Comparison of ENCODE assay signal across 24 cellular contexts in genomic region chr19:2195361-2195760, GRCh38. TPM values are rescaled to one million over a fixed set of nuclear protein-coding genes. Genes with fewer than 3 reads are reported as not detected.
DNase-seq lines count a peak whose midpoint lies in the region; ATAC-seq, FAIRE-seq and TF ChIP-seq lines count a peak whose summit lies in the region.
"Had no signal": no experiment of that assay in that cellular context is flagged by ENCODE, and none has a peak within 500 bp of the region (broad histone marks: within the 10 kb centered on the region; RNA-seq: fewer than 3 reads in every experiment).

No MANE protein-coding gene starts in this region.

- peak overlapping the region; percentile 29 for H3K27ac Mint-ChIP-seq in nephron progenitor cell
- peak overlapping the region; percentile 81 for H3K27ac Mint-ChIP-seq in stimulated activated naive B cell treated with anti-CD40 and anti-IgM and Interleukin-4, amounts not matched to agents 10 μg/mL and 1 μg/mL and 100 μg/mL, for 72 hours
- H3K27ac Mint-ChIP-seq: B cell; CD8-positive, alpha-beta T cell had no signal

- DNase-seq in GM12891 (ENCODE audit: insufficient read length, low spot score) (no peak), WERI-Rb-1 (peak; percentile 25), nephron progenitor cell (no peak), NCI-H510A (lab: John Stamatoyannopoulos, UW) (no peak)
- no peak for DNase-seq in stimulated activated naive B cell treated with anti-CD40 and anti-IgM and Interleukin-4, amounts not matched to agents 10 μg/mL and 1 μg/mL and 100 μg/mL, for 72 hours
- no peak for DNase-seq in NK-92 treated with Interleukin-12 subunit alpha and Interleukin-12 subunit beta, amount 100 ng/mL, for 24 hours (lab: John Stamatoyannopoulos, UW)
- DNase-seq: Caco-2; CD4-positive, CD25-positive, alpha-beta regulatory T cell; CD8-positive, alpha-beta T cell; DMS153; DND-41; GM23248; H7; HCEC 1CT had no signal

- H3K36me3 Mint-ChIP-seq in nephron progenitor cell (ENCODE audit: low read depth) = peaks cover 28% of the 10 kb centered on the region
- peaks cover 56 to 58% of the 10 kb centered on the region in 2 donors for H3K36me3 Mint-ChIP-seq in stimulated activated naive B cell treated with anti-CD40 and anti-IgM and Interleukin-4, amounts not matched to agents 10 μg/mL and 1 μg/mL and 100 μg/mL, for 72 hours

- peaks cover 61% of the 10 kb centered on the region for H3K36me3 ChIP-seq in WERI-Rb-1

- TF ChIP-seq CTCF in WERI-Rb-1 (IDR thresholded peaks at IDR 0.05; ENCODE audit: low read depth, low read length) (no peak), nephron progenitor cell (IDR thresholded peaks at IDR 0.05) (no peak)

- no peaks in the 10 kb centered on the region for H3K9me3 Mint-ChIP-seq in nephron progenitor cell
- H3K9me3 Mint-ChIP-seq in stimulated activated naive B cell treated with anti-CD40 and anti-IgM and Interleukin-4, amounts not matched to agents 10 μg/mL and 1 μg/mL and 100 μg/mL, for 72 hours = no peaks in the 10 kb centered on the region
- H3K9me3 Mint-ChIP-seq: CD4-positive, CD25-positive, alpha-beta regulatory T cell; CD8-positive, alpha-beta T cell had no signal

- H3K27ac ChIP-seq in WERI-Rb-1 = no peak overlapping the region
- H3K27ac ChIP-seq: 22Rv1, BLaER1, C4-2B, GM23248 had no signal

- H3K4me3 Mint-ChIP-seq in nephron progenitor cell = no peak overlapping the region
- H3K4me3 Mint-ChIP-seq in stimulated activated naive B cell treated with anti-CD40 and anti-IgM and Interleukin-4, amounts not matched to agents 10 μg/mL and 1 μg/mL and 100 μg/mL, for 72 hours = no peak overlapping the region
- H3K4me3 Mint-ChIP-seq: B cell; CD4-positive, CD25-positive, alpha-beta regulatory T cell; CD8-positive, alpha-beta T cell had no signal

- no peak for FAIRE-seq in GM12891 (lab: Jason Lieb, UNC)
- FAIRE-seq: A204.1, G401.6, GM18507, H1 had no signal

- no peaks in the 10 kb centered on the region for H3K9me3 ChIP-seq in WERI-Rb-1 (ENCODE audit: severe bottlenecking)
- H3K9me3 ChIP-seq: BLaER1, Caco-2 had no signal

- no peak for TF ChIP-seq POLR2A in GM12891 (IDR thresholded peaks at IDR 0.05; ENCODE audit: low read depth, low read length)

- H3K4me3 ChIP-seq in WERI-Rb-1 (ENCODE audit: low read depth, low read length) = no peak overlapping the region
- H3K4me3 ChIP-seq: BLaER1, GM23248 had no signal

- H3K4me1 Mint-ChIP-seq in nephron progenitor cell = peaks cover 8% of the 10 kb centered on the region
- peaks cover 13 to 38% of the 10 kb centered on the region in 2 donors for H3K4me1 Mint-ChIP-seq in stimulated activated naive B cell treated with anti-CD40 and anti-IgM and Interleukin-4, amounts not matched to agents 10 μg/mL and 1 μg/mL and 100 μg/mL, for 72 hours

- ATAC-seq in stimulated activated naive B cell treated with anti-CD40 and anti-IgM and Interleukin-4, amounts not matched to agents 10 μg/mL and 1 μg/mL and 100 μg/mL, for 72 hours (replicated peaks) = no peak
- ATAC-seq in GM21619 (IDR thresholded peaks at IDR 0.05; ENCODE audit: unreplicated experiment) = no peak
- ATAC-seq: CD8-positive, alpha-beta T cell had no signal

- no peaks in the 10 kb centered on the region for H3K27me3 Mint-ChIP-seq in nephron progenitor cell (ENCODE audit: low read depth, poor library complexity)
- no peaks in the 10 kb centered on the region for H3K27me3 Mint-ChIP-seq in stimulated activated naive B cell treated with anti-CD40 and anti-IgM and Interleukin-4, amounts not matched to agents 10 μg/mL and 1 μg/mL and 100 μg/mL, for 72 hours
- H3K27me3 Mint-ChIP-seq: B cell; CD4-positive, CD25-positive, alpha-beta regulatory T cell had no signal

- H3K27me3 ChIP-seq in WERI-Rb-1 (ENCODE audit: insufficient read depth, low read depth, severe bottlenecking) = no peaks in the 10 kb centered on the region
- H3K27me3 ChIP-seq: BLaER1 had no signal

TF ChIP-seq in GM12891, 5 proteins besides CTCF, POLR2A, EP300 and RAD21:
- TF ChIP-seq TAF1 (IDR thresholded peaks at IDR 0.05; ENCODE audit: low read depth, low read length) (no peak), POLR2AphosphoS5 (IDR thresholded peaks at IDR 0.05; ENCODE audit: low read depth, low read length) (peak; percentile 9; the same call in 1 of the 2 replicates), SPI1 (IDR thresholded peaks at IDR 0.05; ENCODE audit: low read depth, low read length) (no peak)
TF ChIP-seq in GM12891: peak in this region for 1.

RNA-seq across cellular contexts. Expression of gene DOT1L, which starts 31.6 kb away (rescaled TPM):
- polyA plus RNA-seq in GM12891 (2012; ENCODE audit: low read depth, missing spikeins) = 18.5 TPM

RNA-seq across cellular contexts. Expression of gene PLEKHJ1, which starts 40.8 kb away (rescaled TPM):
- polyA plus RNA-seq in GM12891 (2012; ENCODE audit: low read depth, missing spikeins) = 66.6 TPM

RNA-seq across cellular contexts. Expression of gene SF3A2, which starts 41.3 kb away (rescaled TPM):
- 66.1 TPM for polyA plus RNA-seq in GM12891 (2012; ENCODE audit: low read depth, missing spikeins)

RNA-seq across cellular contexts. Expression of gene AP3D1, which starts 44.0 kb away (rescaled TPM):
- 80.2 TPM for polyA plus RNA-seq in GM12891 (2012; ENCODE audit: low read depth, missing spikeins)

RNA-seq across cellular contexts. Expression of gene AMH, which starts 53.8 kb away (rescaled TPM):
- polyA plus RNA-seq in GM12891 (2012; ENCODE audit: low read depth, missing spikeins) = 0.19 TPM
- polyA plus RNA-seq: AG04450; CD4-positive, CD25-positive, alpha-beta regulatory T cell; GM23248 had no signal
